In the genomic region with DNA sequence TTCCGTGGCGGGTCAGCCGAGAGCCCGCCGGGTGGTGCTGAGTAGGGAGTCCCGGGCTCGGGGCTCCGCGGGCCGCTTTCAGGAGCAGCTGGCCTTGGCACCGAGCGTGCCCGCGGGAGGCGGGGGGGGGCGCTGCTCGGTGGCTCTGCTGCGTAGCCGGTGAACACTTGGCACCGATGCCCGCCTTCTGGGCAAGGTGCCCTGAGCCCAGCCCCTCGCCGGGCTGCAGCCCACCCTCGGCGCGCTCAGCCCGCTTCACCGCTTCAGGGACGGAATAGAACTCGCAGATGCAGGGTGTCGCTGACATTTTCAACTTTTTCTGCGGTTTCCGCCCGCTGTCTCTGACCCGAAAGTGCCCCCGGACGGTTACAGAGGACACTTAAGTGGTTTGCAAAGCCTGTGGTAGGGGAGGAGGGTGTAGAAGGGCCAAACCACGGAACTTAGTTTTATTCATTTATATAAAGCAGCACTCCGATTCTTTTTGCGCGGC, we compare ENCODE assay signal across 8 cellular contexts. TPM values are rescaled to one million over a fixed set of nuclear protein-coding genes. Genes with fewer than 3 reads are reported as not detected.
DNase-seq lines count a peak whose midpoint lies in the region; ATAC-seq and TF ChIP-seq lines count a peak whose summit lies in the region.

No MANE protein-coding gene starts in this region.

- no peaks in the 10 kb centered on the region for H3K79me2 ChIP-seq in neural cell (replicated peaks; ENCODE audit: insufficient read depth, low read length)

- peak overlapping the region; percentile 90 for H3K27ac Mint-ChIP-seq in activated CD8-positive, alpha-beta memory T cell treated with anti-CD3 and anti-CD28 coated beads, Interleukin-2, amount 10 ng/mL, durations not matched to agents 7 days and 5 days

- H3K9me3 ChIP-seq in neural cell (ENCODE audit: low read length) (no peaks in the 10 kb centered on the region), vagina (no peaks in the 10 kb centered on the region)

- ATAC-seq in GM21576 (IDR thresholded peaks at IDR 0.05; ENCODE audit: unreplicated experiment): peak; percentile 67
- peak; percentile 50 for ATAC-seq in activated CD8-positive, alpha-beta memory T cell treated with anti-CD3 and anti-CD28 coated beads, Interleukin-2, amount 10 ng/mL, durations not matched to agents 7 days and 5 days

- no peaks in the 10 kb centered on the region for H3K9me3 Mint-ChIP-seq in activated CD8-positive, alpha-beta memory T cell treated with anti-CD3 and anti-CD28 coated beads, Interleukin-2, amount 10 ng/mL, durations not matched to agents 7 days and 5 days (ENCODE audit: low read depth)

- H3K4me1 ChIP-seq in vagina: peaks cover 22% of the 10 kb centered on the region

- TF ChIP-seq CTCF in GM10248 (IDR thresholded peaks at IDR 0.05; ENCODE audit: control extremely low read depth, extremely low read depth, low read depth, missing control alignments): no peak
- TF ChIP-seq CTCF in fibroblast of mammary gland (conservative IDR thresholded peaks at IDR 0.05; ENCODE audit: control insufficient read depth, insufficient read depth, low read depth, low read length): no peak
- TF ChIP-seq CTCF in neural cell (IDR thresholded peaks at IDR 0.05; ENCODE audit: poor library complexity, severe bottlenecking): no peak
- TF ChIP-seq CTCF in vagina (IDR thresholded peaks at IDR 0.05): no peak

- peaks cover 65% of the 10 kb centered on the region for H3K36me3 Mint-ChIP-seq in activated CD8-positive, alpha-beta memory T cell treated with anti-CD3 and anti-CD28 coated beads, Interleukin-2, amount 10 ng/mL, durations not matched to agents 7 days and 5 days

- no peak for TF ChIP-seq RAD21 in neural cell (conservative IDR thresholded peaks at IDR 0.05)

- peaks cover 76% of the 10 kb centered on the region for H3K4me1 Mint-ChIP-seq in activated CD8-positive, alpha-beta memory T cell treated with anti-CD3 and anti-CD28 coated beads, Interleukin-2, amount 10 ng/mL, durations not matched to agents 7 days and 5 days

- peak; percentile 68 for DNase-seq in GM10248 (ENCODE audit: extremely low spot score)
- no peak for DNase-seq in Jurkat, Clone E6-1 (ENCODE audit: low read depth, low spot score)
- DNase-seq in activated CD8-positive, alpha-beta memory T cell treated with anti-CD3 and anti-CD28 coated beads, Interleukin-2, amount 10 ng/mL, durations not matched to agents 7 days and 5 days: peak; percentile 87
- DNase-seq in fibroblast of mammary gland (ENCODE audit: low read depth): no peak
- DNase-seq in vagina (ENCODE audit: extremely low spot score in 2 of 2): peak in 1 of 2 donors; percentile 58
- DNase-seq in NCI-H2227 treated with DMSO at 0.1 percent for 48 hours (lab: John Stamatoyannopoulos, UW): no peak

- intact Hi-C loops in vagina (cut with DNase I): no loop called here

- CTCF ChIA-PET in GM10248 (lab: Yijun Ruan, JAX): interaction anchor here (1.5 to 1.7 kb wide), 2 partner anchors 10 to 23 kb away, joined by 5 to 7 read pairs; no protein-coding TSS in a partner anchor
- CTCF ChIA-PET in activated CD8-positive, alpha-beta memory T cell treated with anti-CD3 and anti-CD28 coated beads, Interleukin-2, amount 10 ng/mL, durations not matched to agents 7 days and 5 days (lab: Charles Lee): interaction anchor here (1.0 to 3.0 kb wide), 4 partner anchors 10 to 27 kb away, joined by 3 to 33 read pairs (median 7); no protein-coding TSS in a partner anchor

- TF ChIP-seq POLR2A in vagina (IDR thresholded peaks at IDR 0.05): no peak

- H3K9me2 ChIP-seq in neural cell (ENCODE audit: insufficient read depth, low read length): no peaks in the 10 kb centered on the region

- H3K27ac ChIP-seq in neural cell (ENCODE audit: low read length): no peak overlapping the region
- peak overlapping the region; percentile 20 for H3K27ac ChIP-seq in vagina

- POLR2A ChIA-PET in GM10248 (lab: Yijun Ruan, JAX): no interaction called here

- no peak overlapping the region for H2AFZ ChIP-seq in neural cell (ENCODE audit: low read depth, low read length)

- H3K36me3 ChIP-seq in neural cell (ENCODE audit: insufficient read depth, low read length) (no peaks in the 10 kb centered on the region), vagina (no peaks in the 10 kb centered on the region)

- H3K27me3 ChIP-seq in neural cell (ENCODE audit: insufficient read depth, low read depth, low read length) (peaks cover 40% of the 10 kb centered on the region), vagina (no peaks in the 10 kb centered on the region)

- H3K4me2 ChIP-seq in neural cell (ENCODE audit: low read length): peak overlapping the region; percentile 17

- no peak for TF ChIP-seq EP300 in neural cell (conservative IDR thresholded peaks at IDR 0.05; ENCODE audit: poor library complexity, severe bottlenecking)

- no peak overlapping the region for H3K9ac ChIP-seq in neural cell (ENCODE audit: low read length)

- no peaks in the 10 kb centered on the region for H3F3A ChIP-seq in neural cell (ENCODE audit: insufficient read depth, low read length, poor library complexity, severe bottlenecking)

- H3K4me3 Mint-ChIP-seq in activated CD8-positive, alpha-beta memory T cell treated with anti-CD3 and anti-CD28 coated beads, Interleukin-2, amount 10 ng/mL, durations not matched to agents 7 days and 5 days: peak overlapping the region; percentile 96

- H3K27me3 Mint-ChIP-seq in activated CD8-positive, alpha-beta memory T cell treated with anti-CD3 and anti-CD28 coated beads, Interleukin-2, amount 10 ng/mL, durations not matched to agents 7 days and 5 days: peaks cover 16% of the 10 kb centered on the region

- no peaks in the 10 kb centered on the region for H4K20me1 ChIP-seq in neural cell (ENCODE audit: insufficient read depth)

- peak overlapping the region; percentile 68 for H3K4me3 ChIP-seq in Jurkat, Clone E6-1 (ENCODE audit: low read length)
- H3K4me3 ChIP-seq in fibroblast of mammary gland (ENCODE audit: control insufficient read depth, low read depth, low read length): peak overlapping the region; percentile 45
- H3K4me3 ChIP-seq in neural cell (ENCODE audit: low read length): peak overlapping the region; percentile 65
- H3K4me3 ChIP-seq in vagina: peak overlapping the region; percentile 56 to 60

TF ChIP-seq in neural cell, 6 proteins besides CTCF, POLR2A, EP300 and RAD21:
- TF ChIP-seq SMC3 (conservative IDR thresholded peaks at IDR 0.05; ENCODE audit: poor library complexity) (no peak), TAF1 (IDR thresholded peaks at IDR 0.05; ENCODE audit: low read depth) (no peak), MXI1 (conservative IDR thresholded peaks at IDR 0.05; ENCODE audit: poor library complexity, severe bottlenecking) (no peak), EZH2 (IDR thresholded peaks at IDR 0.05; ENCODE audit: borderline replicate concordance, insufficient read depth, low read length, poor library complexity, severe bottlenecking) (no peak), POLR2AphosphoS5 (IDR thresholded peaks at IDR 0.05) (no peak)
- TF ChIP-seq, protein P1, sequence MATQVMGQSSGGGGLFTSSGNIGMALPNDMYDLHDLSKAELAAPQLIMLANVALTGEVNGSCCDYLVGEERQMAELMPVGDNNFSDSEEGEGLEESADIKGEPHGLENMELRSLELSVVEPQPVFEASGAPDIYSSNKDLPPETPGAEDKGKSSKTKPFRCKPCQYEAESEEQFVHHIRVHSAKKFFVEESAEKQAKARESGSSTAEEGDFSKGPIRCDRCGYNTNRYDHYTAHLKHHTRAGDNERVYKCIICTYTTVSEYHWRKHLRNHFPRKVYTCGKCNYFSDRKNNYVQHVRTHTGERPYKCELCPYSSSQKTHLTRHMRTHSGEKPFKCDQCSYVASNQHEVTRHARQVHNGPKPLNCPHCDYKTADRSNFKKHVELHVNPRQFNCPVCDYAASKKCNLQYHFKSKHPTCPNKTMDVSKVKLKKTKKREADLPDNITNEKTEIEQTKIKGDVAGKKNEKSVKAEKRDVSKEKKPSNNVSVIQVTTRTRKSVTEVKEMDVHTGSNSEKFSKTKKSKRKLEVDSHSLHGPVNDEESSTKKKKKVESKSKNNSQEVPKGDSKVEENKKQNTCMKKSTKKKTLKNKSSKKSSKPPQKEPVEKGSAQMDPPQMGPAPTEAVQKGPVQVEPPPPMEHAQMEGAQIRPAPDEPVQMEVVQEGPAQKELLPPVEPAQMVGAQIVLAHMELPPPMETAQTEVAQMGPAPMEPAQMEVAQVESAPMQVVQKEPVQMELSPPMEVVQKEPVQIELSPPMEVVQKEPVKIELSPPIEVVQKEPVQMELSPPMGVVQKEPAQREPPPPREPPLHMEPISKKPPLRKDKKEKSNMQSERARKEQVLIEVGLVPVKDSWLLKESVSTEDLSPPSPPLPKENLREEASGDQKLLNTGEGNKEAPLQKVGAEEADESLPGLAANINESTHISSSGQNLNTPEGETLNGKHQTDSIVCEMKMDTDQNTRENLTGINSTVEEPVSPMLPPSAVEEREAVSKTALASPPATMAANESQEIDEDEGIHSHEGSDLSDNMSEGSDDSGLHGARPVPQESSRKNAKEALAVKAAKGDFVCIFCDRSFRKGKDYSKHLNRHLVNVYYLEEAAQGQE (IDR thresholded peaks at IDR 0.05; ENCODE audit: borderline replicate concordance): no peak
TF ChIP-seq in neural cell: peak in this region for 0.

RNA-seq across cellular contexts. Expression of a gene that starts 0.7 kb away (rescaled TPM):
- polyA plus RNA-seq in Jurkat, Clone E6-1 (2012; ENCODE audit: insufficient read depth, insufficient read length): 24.4 TPM
- total RNA-seq in activated CD8-positive, alpha-beta memory T cell treated with anti-CD3 and anti-CD28 coated beads, Interleukin-2, amount 10 ng/mL, durations not matched to agents 7 days and 5 days: 100 to 1,000 TPM; 151 to 179 TPM
- polyA plus RNA-seq in neural cell: 0.21 TPM in 1 of 2 replicates, not detected in the other
- 0.23 TPM in 1 of 2 replicates, not detected in the other for polyA minus RNA-seq in neural cell
- 1.2 TPM for total RNA-seq in vagina

Comparison
In these comparisons a context has a peak if more than half of its experiments do, and no peak if none do; other contexts are left out.
1. DNase-seq: peak in GM10248 (single experiment) and activated CD8-positive, alpha-beta memory T cell treated with anti-CD3 and anti-CD28 coated beads, Interleukin-2, amount 10 ng/mL, durations not matched to agents 7 days and 5 days (single experiment); none in Jurkat, Clone E6-1 (single experiment), fibroblast of mammary gland (single experiment) and NCI-H2227 treated with DMSO at 0.1 percent for 48 hours (single experiment).
2. RNA of a gene that starts 0.7 kb away (total RNA-seq): 151 to 179 TPM in activated CD8-positive, alpha-beta memory T cell treated with anti-CD3 and anti-CD28 coated beads, Interleukin-2, amount 10 ng/mL, durations not matched to agents 7 days and 5 days; 1.2 TPM in vagina (single experiment); every median in the first group is over 10 times any median in the second.
3. Peak in every context shown above with its lines, with median percentiles within 50 percentile points of each other: H3K4me3 ChIP-seq.